In genomic region chrX:133987188-133987587, GRCh38 we compare ENCODE assay signal across 1 cellular context.
TF ChIP-seq lines count a peak whose summit lies in the region.

No MANE protein-coding gene starts in this region.

TF ChIP-seq in HepG2, 621 proteins besides CTCF, POLR2A, EP300 and RAD21 (continued from another document and continues in another):
- peak; percentile 66; the same call in 1 of the 2 replicates for TF ChIP-seq ARID5B (CRISPR knock-in tag; IDR thresholded peaks at IDR 0.05)
- peak; percentile 65 for TF ChIP-seq BCL6 (CRISPR knock-in tag; IDR thresholded peaks at IDR 0.05)
- TF ChIP-seq TCF12 (IDR thresholded peaks at IDR 0.05), result no peak
- TF ChIP-seq TCF12 (CRISPR knock-in tag; IDR thresholded peaks at IDR 0.05), result no peak
- peak; percentile 21; the same call in 1 of the 2 replicates for TF ChIP-seq GFI1 (CRISPR knock-in tag; IDR thresholded peaks at IDR 0.05; ENCODE audit: borderline replicate concordance)
- 0 out of 2 replicates have a peak, but pooled peaks have one; percentile 17 for TF ChIP-seq NCOR1 (IDR thresholded peaks at IDR 0.05; ENCODE audit: borderline replicate concordance, low read length)
- peak; percentile 54 for TF ChIP-seq PAXIP1 (CRISPR knock-in tag; conservative IDR thresholded peaks at IDR 0.05)
- no peak for TF ChIP-seq SOX13 (IDR thresholded peaks at IDR 0.05)
- TF ChIP-seq SOX13 (CRISPR knock-in tag; conservative IDR thresholded peaks at IDR 0.05 in 1 of 2, IDR thresholded peaks at IDR 0.05 in 1 of 2), result peak in 1 of 2 experiments; percentile 85; a peak in 2 of 4 replicates
- TF ChIP-seq HNRNPLL (IDR thresholded peaks at IDR 0.05; ENCODE audit: low read depth, low read length, poor library complexity, severe bottlenecking), result no peak
- peak; percentile 41; the same call in 1 of the 2 replicates for TF ChIP-seq MAX (IDR thresholded peaks at IDR 0.05)
- TF ChIP-seq GATA4 (IDR thresholded peaks at IDR 0.05; ENCODE audit: borderline replicate concordance, low read depth), result peak; percentile 76; the same call in 1 of the 2 replicates
- no peak for TF ChIP-seq ZNF724P (CRISPR knock-in tag; IDR thresholded peaks at IDR 0.05; ENCODE audit: borderline replicate concordance)
- peak; percentile 85 for TF ChIP-seq SOX5 (CRISPR knock-in tag; IDR thresholded peaks at IDR 0.05; ENCODE audit: borderline replicate concordance)
- peak; percentile 83 for TF ChIP-seq RARA (CRISPR knock-in tag; IDR thresholded peaks at IDR 0.05)
- peak; percentile 75 for TF ChIP-seq HNF4A (CRISPR knock-in tag; IDR thresholded peaks at IDR 0.05)
- TF ChIP-seq ETV5 (CRISPR knock-in tag; IDR thresholded peaks at IDR 0.05; ENCODE audit: borderline replicate concordance), result peak; percentile 72; the same call in 1 of the 2 replicates
- TF ChIP-seq ZNF121 (CRISPR knock-in tag; IDR thresholded peaks at IDR 0.05), result no peak
- TF ChIP-seq PPARG (CRISPR knock-in tag; conservative IDR thresholded peaks at IDR 0.05), result 0 out of 2 replicates have a peak, but pooled peaks have one; percentile 25
- TF ChIP-seq NR2F2 (IDR thresholded peaks at IDR 0.05; ENCODE audit: borderline replicate concordance, low read depth), result peak; percentile 61; the same call in 1 of the 2 replicates
- TF ChIP-seq KDM4B (CRISPR knock-in tag; IDR thresholded peaks at IDR 0.05), result no peak
- peak; percentile 78 for TF ChIP-seq ISL2 (CRISPR knock-in tag; IDR thresholded peaks at IDR 0.05)
- TF ChIP-seq ZNF382 (CRISPR knock-in tag; IDR thresholded peaks at IDR 0.05; ENCODE audit: borderline replicate concordance), result no peak
- peak; percentile 43; the same call in 1 of the 2 replicates for TF ChIP-seq BRD4 (CRISPR knock-in tag; IDR thresholded peaks at IDR 0.05)
- TF ChIP-seq TCF7 (IDR thresholded peaks at IDR 0.05; ENCODE audit: low read depth), result peak; percentile 70
- TF ChIP-seq ZNF710 (CRISPR knock-in tag; IDR thresholded peaks at IDR 0.05; ENCODE audit: borderline replicate concordance), result no peak
- TF ChIP-seq ZMAT5 (CRISPR knock-in tag; IDR thresholded peaks at IDR 0.05; ENCODE audit: borderline replicate concordance, low read depth), result no peak
- TF ChIP-seq ZKSCAN8 (CRISPR knock-in tag; IDR thresholded peaks at IDR 0.05; ENCODE audit: borderline replicate concordance), result 0 out of 2 replicates have a peak, but pooled peaks have one; percentile 24
- peak; percentile 45; the same call in 1 of the 2 replicates for TF ChIP-seq ARID3A (IDR thresholded peaks at IDR 0.05; ENCODE audit: low read depth, low read length)
- peak; percentile 86 for TF ChIP-seq FOXP4 (CRISPR knock-in tag; IDR thresholded peaks at IDR 0.05)
- TF ChIP-seq HDAC1 (CRISPR knock-in tag; IDR thresholded peaks at IDR 0.05), result peak; percentile 12; the same call in 1 of the 2 replicates
- peak; percentile 41 for TF ChIP-seq SAP130 (CRISPR knock-in tag; IDR thresholded peaks at IDR 0.05; ENCODE audit: low read depth)
- TF ChIP-seq SIX1 (CRISPR knock-in tag; IDR thresholded peaks at IDR 0.05; ENCODE audit: borderline replicate concordance), result peak; percentile 46; the same call in 1 of the 2 replicates
- no peak for TF ChIP-seq GTF2F1 (IDR thresholded peaks at IDR 0.05; ENCODE audit: low read length)
- TF ChIP-seq SKIL (CRISPR knock-in tag; IDR thresholded peaks at IDR 0.05; ENCODE audit: borderline replicate concordance), result peak; percentile 29; the same call in 1 of the 2 replicates
- TF ChIP-seq TEAD2 (CRISPR knock-in tag; IDR thresholded peaks at IDR 0.05), result no peak
- TF ChIP-seq MLX (CRISPR knock-in tag; IDR thresholded peaks at IDR 0.05), result 0 out of 2 replicates have a peak, but pooled peaks have one; percentile 19
- peak; percentile 90 for TF ChIP-seq NCOA2 (CRISPR knock-in tag; IDR thresholded peaks at IDR 0.05)
- no peak for TF ChIP-seq PAF1 (CRISPR knock-in tag; IDR thresholded peaks at IDR 0.05)
- TF ChIP-seq TEF (CRISPR knock-in tag; IDR thresholded peaks at IDR 0.05), result no peak
- peak; percentile 81 for TF ChIP-seq NR2F6 (IDR thresholded peaks at IDR 0.05)
- TF ChIP-seq NR2F6 (CRISPR knock-in tag; IDR thresholded peaks at IDR 0.05), result peak; percentile 72
- peak; percentile 45 for TF ChIP-seq TAF1 (CRISPR knock-in tag; IDR thresholded peaks at IDR 0.05)
- TF ChIP-seq SOX6 (IDR thresholded peaks at IDR 0.05), result no peak
- TF ChIP-seq SOX6 (CRISPR knock-in tag; IDR thresholded peaks at IDR 0.05), result peak; percentile 89
- peak; percentile 72 for TF ChIP-seq PITX1 (CRISPR knock-in tag; IDR thresholded peaks at IDR 0.05)
- TF ChIP-seq ZNF652 (CRISPR knock-in tag; IDR thresholded peaks at IDR 0.05; ENCODE audit: borderline replicate concordance, low read depth), result peak; percentile 91
- peak; percentile 58; the same call in 1 of the 2 replicates for TF ChIP-seq RXRB (CRISPR knock-in tag; IDR thresholded peaks at IDR 0.05; ENCODE audit: borderline replicate concordance)
- TF ChIP-seq MED1 (CRISPR knock-in tag; IDR thresholded peaks at IDR 0.05), result peak; percentile 95
- no peak for TF ChIP-seq ZNF713 (CRISPR knock-in tag; IDR thresholded peaks at IDR 0.05)
- peak; percentile 46; the same call in 1 of the 2 replicates for TF ChIP-seq CEBPG (CRISPR knock-in tag; IDR thresholded peaks at IDR 0.05)
- TF ChIP-seq KLF9 (CRISPR knock-in tag; IDR thresholded peaks at IDR 0.05; ENCODE audit: low read depth), result no peak
